Comparison of ENCODE assay signal across 14 cellular contexts in genomic region chr3:146156801-146157310, GRCh38. TPM values are rescaled to one million over a fixed set of nuclear protein-coding genes. Genes with fewer than 3 reads are reported as not detected.
DNase-seq lines count a peak whose midpoint lies in the region; ATAC-seq, FAIRE-seq and TF ChIP-seq lines count a peak whose summit lies in the region.
"Had no signal": no experiment of that assay in that cellular context is flagged by ENCODE, and none has a peak within 500 bp of the region (broad histone marks: within the 10 kb centered on the region; RNA-seq: fewer than 3 reads in every experiment).

No MANE protein-coding gene starts in this region.

- H3K4me1 Mint-ChIP-seq in glutamatergic neuron (ENCODE audit: low read depth, unreplicated experiment) (peaks cover 40% of the 10 kb centered on the region), progenitor cell of endocrine pancreas (ENCODE audit: low read depth) (peaks cover 52% of the 10 kb centered on the region)

- H3K4me3 ChIP-seq in WI38 (ENCODE audit: low read depth, low read length) (0 out of 2 replicates have a peak overlapping the region, but pooled peaks have one; percentile 11), skin epidermis (no peak overlapping the region)

- H3K9me3 Mint-ChIP-seq in glutamatergic neuron (ENCODE audit: unreplicated experiment), result peaks cover 9% of the 10 kb centered on the region
- no peaks in the 10 kb centered on the region for H3K9me3 Mint-ChIP-seq in progenitor cell of endocrine pancreas (ENCODE audit: low read depth)
- H3K9me3 Mint-ChIP-seq: CD4-positive, alpha-beta memory T cell had no signal

- no peak for TF ChIP-seq CTCF in WI38 (IDR thresholded peaks at IDR 0.05; ENCODE audit: low read depth, low read length)
- TF ChIP-seq CTCF in glutamatergic neuron (IDR thresholded peaks at IDR 0.05; ENCODE audit: partially characterized antibody, unreplicated experiment), result no peak
- no peak for TF ChIP-seq CTCF in progenitor cell of endocrine pancreas (IDR thresholded peaks at IDR 0.05; ENCODE audit: unreplicated experiment)

- H3K27ac ChIP-seq in skin epidermis, result peak overlapping the region in 13 of 21 experiments; percentile 3 to 50 (median 32)

- no peaks in the 10 kb centered on the region for H3K36me3 Mint-ChIP-seq in glutamatergic neuron (ENCODE audit: unreplicated experiment)
- peaks cover 3% of the 10 kb centered on the region for H3K36me3 Mint-ChIP-seq in progenitor cell of endocrine pancreas (ENCODE audit: insufficient read depth)
- H3K36me3 Mint-ChIP-seq: activated CD8-positive, alpha-beta memory T cell treated with anti-CD3 and anti-CD28 coated beads, Interleukin-2, amount 10 ng/mL, durations not matched to agents 7 days and 5 days; CD4-positive, alpha-beta memory T cell; natural killer cell had no signal

- peak overlapping the region; percentile 71 for H3K4me3 Mint-ChIP-seq in glutamatergic neuron (ENCODE audit: unreplicated experiment)
- H3K4me3 Mint-ChIP-seq in progenitor cell of endocrine pancreas (ENCODE audit: low read depth), result no peak overlapping the region
- H3K4me3 Mint-ChIP-seq: activated CD8-positive, alpha-beta memory T cell treated with anti-CD3 and anti-CD28 coated beads, Interleukin-2, amount 10 ng/mL, durations not matched to agents 7 days and 5 days; CD4-positive, alpha-beta memory T cell; natural killer cell had no signal

- DNase-seq in GM19239 (ENCODE audit: insufficient read length, low spot score) (no peak), glutamatergic neuron (no peak), progenitor cell of endocrine pancreas (ENCODE audit: low spot score, unreplicated experiment) (no peak), NCI-H2196 treated with DMSO at 0.1 percent for 48 hours (lab: John Stamatoyannopoulos, UW; ENCODE audit: unreplicated experiment) (no peak), NCI-H1930 (lab: John Stamatoyannopoulos, UW) (no peak)
- DNase-seq: activated CD8-positive, alpha-beta memory T cell treated with anti-CD3 and anti-CD28 coated beads, Interleukin-2, amount 10 ng/mL, durations not matched to agents 7 days and 5 days; CD4-positive, alpha-beta memory T cell; hippocampal formation; natural killer cell; NCI-H2227 treated with DMSO at 0.1 percent for 48 hours; SW 1271 had no signal

- H3K27ac Mint-ChIP-seq in glutamatergic neuron (ENCODE audit: unreplicated experiment) (peak overlapping the region; percentile 45), progenitor cell of endocrine pancreas (no peak overlapping the region)
- H3K27ac Mint-ChIP-seq: activated CD8-positive, alpha-beta memory T cell treated with anti-CD3 and anti-CD28 coated beads, Interleukin-2, amount 10 ng/mL, durations not matched to agents 7 days and 5 days; CD4-positive, alpha-beta memory T cell; natural killer cell had no signal

- FAIRE-seq in GM19239 (lab: Jason Lieb, UNC), result peak; percentile 28

- ATAC-seq in HG03469 (IDR thresholded peaks at IDR 0.05; ENCODE audit: unreplicated experiment), result no peak
- ATAC-seq: activated CD8-positive, alpha-beta memory T cell treated with anti-CD3 and anti-CD28 coated beads, Interleukin-2, amount 10 ng/mL, durations not matched to agents 7 days and 5 days; natural killer cell had no signal

- H3K27me3 Mint-ChIP-seq in glutamatergic neuron (ENCODE audit: unreplicated experiment), result no peaks in the 10 kb centered on the region
- no peaks in the 10 kb centered on the region for H3K27me3 Mint-ChIP-seq in progenitor cell of endocrine pancreas

RNA-seq across cellular contexts. Expression of gene PLOD2, which starts 4.1 kb away (rescaled TPM):
- total RNA-seq in glutamatergic neuron (ENCODE audit: unreplicated experiment), result 45.6 TPM
- total RNA-seq in progenitor cell of endocrine pancreas, result 49.2 and 54.9 TPM in 2 replicates
- total RNA-seq: CD4-positive, alpha-beta memory T cell had no signal
